ENCODE assay signal across 16 cellular contexts in genomic region chr20:36121981-36122930, GRCh38. TPM values are rescaled to one million over a fixed set of nuclear protein-coding genes. Genes with fewer than 3 reads are reported as not detected.
DNase-seq lines count a peak whose midpoint lies in the region; ATAC-seq, FAIRE-seq and TF ChIP-seq lines count a peak whose summit lies in the region.
"Had no signal": no experiment of that assay in that cellular context is flagged by ENCODE, and none has a peak within 500 bp of the region (broad histone marks: within the 10 kb centered on the region; RNA-seq: fewer than 3 reads in every experiment).

No MANE protein-coding gene starts in this region.

- H2AK5ac ChIP-seq in H1 (ENCODE audit: low read depth, low read length): peak overlapping the region; percentile 65; the same call in 1 of the 2 replicates

- no peaks in the 10 kb centered on the region for H3K9me3 ChIP-seq in H1 (ENCODE audit: insufficient read depth in 2 of 2, low read depth in 1 of 2, low read length in 1 of 2)
- H3K9me3 ChIP-seq: thoracic aorta had no signal

- no peak overlapping the region for H2BK12ac ChIP-seq in H1 (ENCODE audit: low read depth, low read length)

- H3K9me3 Mint-ChIP-seq in mesothelial cell of epicardium: no peaks in the 10 kb centered on the region
- H3K9me3 Mint-ChIP-seq in activated CD4-positive, alpha-beta T cell treated with anti-CD3 and anti-CD28 coated beads, Interleukin-2, amount 10 ng/mL, durations not matched to agents 24 days and 14 days: no peaks in the 10 kb centered on the region
- H3K9me3 Mint-ChIP-seq: T-helper 1 cell treated with Interleukin-12 subunit alpha and Interleukin-12 subunit beta and Interleukin-4 antibody, amounts not matched to agents 30 μg/mL and 1 μg/mL, for 36 hours had no signal

- H4K91ac ChIP-seq in H1 (replicated peaks; ENCODE audit: insufficient read length, low read length): peak overlapping the region; percentile 32

- TF ChIP-seq CTCF in 22Rv1 (IDR thresholded peaks at IDR 0.05) (no peak), H1 (IDR thresholded peaks at IDR 0.05; ENCODE audit: control extremely low read depth in 1 of 3, insufficient read depth in 1 of 3, low read depth in 1 of 3, low read length in 3 of 3) (no peak), mesothelial cell of epicardium (IDR thresholded peaks at IDR 0.05; ENCODE audit: unreplicated experiment) (no peak)

- H3K23me2 ChIP-seq in H1 (ENCODE audit: low read depth, low read length): no peaks in the 10 kb centered on the region

- no peak overlapping the region for H4K5ac ChIP-seq in H1 (ENCODE audit: insufficient read length, low read depth, low read length)

- no peaks in the 10 kb centered on the region for H3K79me2 ChIP-seq in H1 (ENCODE audit: control insufficient read depth in 1 of 2, insufficient read depth in 2 of 2, low read length in 2 of 2)

- H2BK15ac ChIP-seq in H1 (ENCODE audit: low read length): no peak overlapping the region

- peaks cover 10% of the 10 kb centered on the region for H3K4me1 Mint-ChIP-seq in mesothelial cell of epicardium
- no peaks in the 10 kb centered on the region for H3K4me1 Mint-ChIP-seq in activated CD4-positive, alpha-beta T cell treated with anti-CD3 and anti-CD28 coated beads, Interleukin-2, amount 10 ng/mL, durations not matched to agents 24 days and 14 days

- H3K9ac ChIP-seq in H1 (replicated peaks in 1 of 4; ENCODE audit: extremely low read depth in 1 of 4, low read depth in 3 of 4, low read length in 3 of 4): no peak overlapping the region

- H3K4me3 ChIP-seq in H1 (ENCODE audit: extremely low read depth in 1 of 4, insufficient read depth in 2 of 4, low read depth in 3 of 4, low read length in 4 of 4): no peak overlapping the region
- H3K4me3 ChIP-seq: thoracic aorta had no signal

- peak overlapping the region; percentile 53 for H3K27ac Mint-ChIP-seq in mesothelial cell of epicardium
- H3K27ac Mint-ChIP-seq in activated CD4-positive, alpha-beta T cell treated with anti-CD3 and anti-CD28 coated beads, Interleukin-2, amount 10 ng/mL, durations not matched to agents 24 days and 14 days: no peak overlapping the region
- H3K27ac Mint-ChIP-seq: T-helper 1 cell treated with Interleukin-12 subunit alpha and Interleukin-12 subunit beta and Interleukin-4 antibody, amounts not matched to agents 30 μg/mL and 1 μg/mL, for 36 hours had no signal

- intact Hi-C loops in activated CD4-positive, alpha-beta T cell treated with anti-CD3 and anti-CD28 coated beads, Interleukin-2, amount 10 ng/mL, durations not matched to agents 24 days and 14 days (cut with micrococcal nuclease): no loop called here
- intact Hi-C loops in head of caudate nucleus (cut with DNase I): no loop called here

- H3K79me1 ChIP-seq in H1 (ENCODE audit: low read depth, low read length): no peaks in the 10 kb centered on the region

- H3K4me1 ChIP-seq in H1 (replicated peaks in 1 of 4; ENCODE audit: control insufficient read depth in 3 of 4, insufficient read depth in 4 of 4, low read length in 3 of 4): peaks cover 0 to 5% (median 3%) of the 10 kb centered on the region in 4 experiments; a peak in 4 of 7 replicates

- peak overlapping the region; percentile 67 for H3K27ac ChIP-seq in 22Rv1
- H3K27ac ChIP-seq in H1 (ENCODE audit: low read depth, low read length): no peak overlapping the region
- H3K27ac ChIP-seq: thoracic aorta had no signal

- H4K20me1 ChIP-seq in H1 (replicated peaks in 1 of 2; ENCODE audit: control insufficient read depth in 1 of 2, insufficient read depth in 2 of 2, low read length in 2 of 2): peaks cover 0 to 3% of the 10 kb centered on the region in 2 experiments

- TF ChIP-seq RAD21 in H1 (IDR thresholded peaks at IDR 0.05 in 1 of 2, conservative IDR thresholded peaks at IDR 0.05 in 1 of 2; ENCODE audit: low read depth in 2 of 2, low read length in 2 of 2): no peak

- no peak overlapping the region for H3K4me3 Mint-ChIP-seq in mesothelial cell of epicardium
- H3K4me3 Mint-ChIP-seq in activated CD4-positive, alpha-beta T cell treated with anti-CD3 and anti-CD28 coated beads, Interleukin-2, amount 10 ng/mL, durations not matched to agents 24 days and 14 days: no peak overlapping the region
- H3K4me3 Mint-ChIP-seq: T-helper 1 cell treated with Interleukin-12 subunit alpha and Interleukin-12 subunit beta and Interleukin-4 antibody, amounts not matched to agents 30 μg/mL and 1 μg/mL, for 36 hours had no signal

- no peak overlapping the region for H3K4me2 ChIP-seq in H1 (ENCODE audit: insufficient read depth in 1 of 2, low read depth in 2 of 2, low read length in 2 of 2)

- H3K18ac ChIP-seq in H1 (ENCODE audit: extremely low read depth, low read length): peak overlapping the region; percentile 60; the same call in 1 of the 2 replicates

- no peak overlapping the region for H2AFZ ChIP-seq in H1 (ENCODE audit: low read length)

- no peaks in the 10 kb centered on the region for H3K27me3 Mint-ChIP-seq in mesothelial cell of epicardium (ENCODE audit: low read depth)
- H3K27me3 Mint-ChIP-seq in activated CD4-positive, alpha-beta T cell treated with anti-CD3 and anti-CD28 coated beads, Interleukin-2, amount 10 ng/mL, durations not matched to agents 24 days and 14 days: peaks cover 3% of the 10 kb centered on the region

- CTCF ChIA-PET in H1 (lab: Charles Lee; ENCODE audit: partially characterized antibody): interaction anchor here (1.3 kb wide), 2 partner anchors 11 to 74 kb away, joined by 3 to 4 read pairs; no protein-coding TSS in a partner anchor

- ATAC-seq in HG03135 (IDR thresholded peaks at IDR 0.05; ENCODE audit: unreplicated experiment): no peak

- FAIRE-seq in H1 (lab: Jason Lieb, UNC): no peak

- H3K36me3 ChIP-seq in H1 (ENCODE audit: control insufficient read depth in 2 of 4, insufficient read depth in 4 of 4, low read length in 3 of 4): no peaks in the 10 kb centered on the region
- H3K36me3 ChIP-seq: thoracic aorta had no signal

- no peak overlapping the region for H3K4ac ChIP-seq in H1 (replicated peaks; ENCODE audit: insufficient read length, low read depth, low read length)

- no peak overlapping the region for H2BK20ac ChIP-seq in H1 (ENCODE audit: low read length)

- no peak for TF ChIP-seq EP300 in H1 (IDR thresholded peaks at IDR 0.05; ENCODE audit: borderline replicate concordance in 1 of 2, low read depth in 2 of 2, low read length in 2 of 2)

- H4K8ac ChIP-seq in H1 (ENCODE audit: extremely low read depth, insufficient read depth, low read length): no peak overlapping the region; the same call in 1 of the 2 replicates

- H3K36me3 Mint-ChIP-seq in mesothelial cell of epicardium: no peaks in the 10 kb centered on the region
- no peaks in the 10 kb centered on the region for H3K36me3 Mint-ChIP-seq in activated CD4-positive, alpha-beta T cell treated with anti-CD3 and anti-CD28 coated beads, Interleukin-2, amount 10 ng/mL, durations not matched to agents 24 days and 14 days (ENCODE audit: low read depth)

- DNase-seq in NCI-H2029 (lab: John Stamatoyannopoulos, UW) (peak; percentile 80), H1 (ENCODE audit: low read depth in 1 of 2, low spot score in 2 of 2) (no peak), mesothelial cell of epicardium (ENCODE audit: low spot score in 2 of 2, unreplicated experiment in 2 of 2) (peak in 1 of 2 experiments; percentile 58), GM19238 (ENCODE audit: insufficient read length, low spot score) (no peak), head of caudate nucleus (no peak)
- DNase-seq in activated CD4-positive, alpha-beta T cell treated with anti-CD3 and anti-CD28 coated beads, Interleukin-2, amount 10 ng/mL, durations not matched to agents 24 days and 14 days: no peak
- DNase-seq: activated CD4-positive, alpha-beta T cell treated with anti-CD3 and anti-CD28 coated beads for 48 hours; DND-41; glutamatergic neuron; KG1; NCI-H1694 treated with DMSO at 0.1 percent for 48 hours; nucleus accumbens had no signal

- POLR2A ChIA-PET in H1 (lab: Charles Lee; ENCODE audit: partially characterized antibody): no interaction called here

- H3K56ac ChIP-seq in H1 (replicated peaks; ENCODE audit: insufficient read length, low read depth, low read length): no peak overlapping the region

- no peak overlapping the region for H2BK5ac ChIP-seq in H1 (ENCODE audit: low read depth, low read length)

- WGBS in H1 (ENCODE audit: extremely low coverage in 1 of 2, insufficient coverage in 1 of 2, insufficient read length in 1 of 2, insufficient replicate concordance in 2 of 2, low coverage in 1 of 2, low lambda C conversion rate in 2 of 2, missing lambda C conversion rate in 1 of 2), 2 experiments: 87% methylated on average over 16 of the region's 17 CpGs; no CpG with 5 or more reads in 1 of the 2 experiments

- no peak overlapping the region for H2BK120ac ChIP-seq in H1 (replicated peaks; ENCODE audit: low read depth, low read length)

- no peak overlapping the region for H3K14ac ChIP-seq in H1 (ENCODE audit: insufficient read length)

- no peak overlapping the region for H3K23ac ChIP-seq in H1 (ENCODE audit: insufficient read length)

- H3K27me3 ChIP-seq in H1 (replicated peaks in 1 of 4; ENCODE audit: control insufficient read depth in 3 of 4, extremely low read depth in 1 of 4, insufficient read depth in 3 of 4, low read length in 3 of 4): no peaks in the 10 kb centered on the region

- TF ChIP-seq POLR2A in H1 (IDR thresholded peaks at IDR 0.05; ENCODE audit: control extremely low read depth in 1 of 2, low read depth in 2 of 2, low read length in 2 of 2): no peak

RNA-seq across cellular contexts. Expression of gene EPB41L1, which starts 32.3 kb away (rescaled TPM):
- total RNA-seq in H1 (2021; fragmentation: NEBNext Ultra II Directional; extraction: Animal tissue kit (Norgen Biotek cat#: 25700)): 36.0 and 42.0 TPM in 2 replicates
- 14.8 and 23.1 TPM in 2 replicates for polyA plus RNA-seq in H1 (2011; rRNA removed)
- 12.6 TPM for polyA plus RNA-seq in H1 (2011; cell fraction: cytosol; rRNA removed)
- 51.3 TPM for polyA plus RNA-seq in H1 (2011; cell fraction: nucleus; rRNA removed)
- polyA plus RNA-seq in H1 (2012, experiment 1 of 2): 23.1 to 30.3 TPM (median 25.6 TPM) in 4 replicates
- polyA plus RNA-seq in H1 (2012, experiment 2 of 2): 12.7 TPM
- polyA plus RNA-seq in H1 (2013, experiment 1 of 2): 29.1 TPM
- 28.9 TPM for polyA plus RNA-seq in H1 (2013, experiment 2 of 2)
- 19.7 and 25.0 TPM in 2 replicates for polyA minus RNA-seq in H1 (2011; rRNA and poly(A)+ RNA removed)
- 20.4 TPM for polyA minus RNA-seq in H1 (2011; cell fraction: cytosol; rRNA and poly(A)+ RNA removed)
- polyA minus RNA-seq in H1 (2011; cell fraction: nucleus; rRNA and poly(A)+ RNA removed): 31.3 TPM
- total RNA-seq in mesothelial cell of epicardium: 42.8 to 44.3 TPM (median 43.1 TPM) in 3 replicates
- 0.09 and 0.19 TPM in 2 replicates for total RNA-seq in activated CD4-positive, alpha-beta T cell treated with anti-CD3 and anti-CD28 coated beads, Interleukin-2, amount 10 ng/mL, durations not matched to agents 24 days and 14 days

Comparison
In these comparisons a context has a peak if more than half of its experiments do, and no peak if none do; other contexts are left out.
1. RNA of gene EPB41L1, which starts 32.3 kb away (total RNA-seq): 42.8 to 44.3 TPM in mesothelial cell of epicardium and 36.0 to 42.0 TPM in H1; 0.09 to 0.19 TPM in activated CD4-positive, alpha-beta T cell treated with anti-CD3 and anti-CD28 coated beads, Interleukin-2, amount 10 ng/mL, durations not matched to agents 24 days and 14 days; every median in the first group is over 10 times any median in the second.